ENCODE assay signal across 1 cellular context in the genomic region with DNA sequence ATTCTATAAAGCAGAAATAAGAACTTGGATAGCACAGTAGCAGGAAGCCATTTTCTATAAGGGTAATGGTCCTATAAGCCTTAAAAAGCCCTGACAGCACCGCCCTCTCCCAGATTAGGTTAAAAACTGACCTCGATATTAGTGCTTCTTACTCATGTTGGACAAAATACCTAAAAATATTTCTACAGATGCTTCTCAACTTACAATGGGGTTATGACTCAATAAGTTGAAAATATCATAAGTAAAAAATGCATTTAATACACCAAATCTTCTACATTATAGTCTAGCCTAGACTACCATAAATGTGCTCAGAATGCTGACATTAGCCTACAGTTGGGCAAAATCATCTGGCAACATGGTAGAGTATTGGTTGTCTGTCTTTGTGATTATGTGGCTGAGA.
TF ChIP-seq lines count a peak whose summit lies in the region.

No MANE protein-coding gene starts in this region.

TF ChIP-seq in IMR-90, 13 proteins besides CTCF, POLR2A, EP300 and RAD21:
- TF ChIP-seq, protein P1, sequence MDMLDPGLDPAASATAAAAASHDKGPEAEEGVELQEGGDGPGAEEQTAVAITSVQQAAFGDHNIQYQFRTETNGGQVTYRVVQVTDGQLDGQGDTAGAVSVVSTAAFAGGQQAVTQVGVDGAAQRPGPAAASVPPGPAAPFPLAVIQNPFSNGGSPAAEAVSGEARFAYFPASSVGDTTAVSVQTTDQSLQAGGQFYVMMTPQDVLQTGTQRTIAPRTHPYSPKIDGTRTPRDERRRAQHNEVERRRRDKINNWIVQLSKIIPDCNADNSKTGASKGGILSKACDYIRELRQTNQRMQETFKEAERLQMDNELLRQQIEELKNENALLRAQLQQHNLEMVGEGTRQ (IDR thresholded peaks at IDR 0.05; ENCODE audit: low read depth, low read length): no peak
- TF ChIP-seq NFE2L2 (IDR thresholded peaks at IDR 0.05; ENCODE audit: low read depth, low read length) (no peak), BHLHE40 (IDR thresholded peaks at IDR 0.05; ENCODE audit: low read depth, low read length) (no peak), RCOR1 (IDR thresholded peaks at IDR 0.05; ENCODE audit: insufficient replicate concordance, low read length) (no peak)
